Comparison of ENCODE assay signal across 25 cellular contexts in genomic region chr4:60657041-60657440, GRCh38.
DNase-seq lines count a peak whose midpoint lies in the region; ATAC-seq, FAIRE-seq and TF ChIP-seq lines count a peak whose summit lies in the region.
"Had no signal": no experiment of that assay in that cellular context is flagged by ENCODE, and none has a peak within 500 bp of the region (broad histone marks: within the 10 kb centered on the region; RNA-seq: fewer than 3 reads in every experiment).

No MANE protein-coding gene starts in this region.

- POLR2A ChIA-PET in activated CD4-positive, alpha-beta T cell treated with anti-CD3 and anti-CD28 coated beads, Interleukin-2, amount 10 ng/mL, durations not matched to agents 7 days and 5 days (lab: Charles Lee) = no interaction called here

- peak overlapping the region; percentile 84 for H3K4me3 Mint-ChIP-seq in HFFc6
- no peak overlapping the region for H3K4me3 Mint-ChIP-seq in astrocyte (ENCODE audit: unreplicated experiment)
- H3K4me3 Mint-ChIP-seq in activated CD4-positive, alpha-beta T cell treated with anti-CD3 and anti-CD28 coated beads, Interleukin-2, amount 10 ng/mL, durations not matched to agents 7 days and 5 days = no peak overlapping the region
- H3K4me3 Mint-ChIP-seq: activated T-cell treated with anti-CD3 and anti-CD28 coated beads, Interleukin-2, amount 50 U/mL, for 72 hours; naive thymus-derived CD8-positive, alpha-beta T cell; stimulated activated naive B cell treated with anti-CD40 and anti-IgM and Interleukin-4, amounts not matched to agents 10 μg/mL and 1 μg/mL and 100 μg/mL, for 72 hours had no signal

- no peaks in the 10 kb centered on the region for H3K79me2 ChIP-seq in astrocyte (ENCODE audit: insufficient read depth, low read length)
- no peaks in the 10 kb centered on the region for H3K79me2 ChIP-seq in keratinocyte (ENCODE audit: control insufficient read depth, insufficient read depth, low read length)

- ATAC-seq in HG03108 (IDR thresholded peaks at IDR 0.05; ENCODE audit: unreplicated experiment) = no peak
- no peak for ATAC-seq in GM18511 (IDR thresholded peaks at IDR 0.05; ENCODE audit: unreplicated experiment)
- ATAC-seq: activated T-cell treated with anti-CD3 and anti-CD28 coated beads, Interleukin-2, amount 50 U/mL, for 72 hours; naive thymus-derived CD8-positive, alpha-beta T cell; pancreas; stimulated activated naive B cell treated with anti-CD40 and anti-IgM and Interleukin-4, amounts not matched to agents 10 μg/mL and 1 μg/mL and 100 μg/mL, for 72 hours had no signal

- H3K27ac ChIP-seq in astrocyte (ENCODE audit: low read depth, low read length) = no peak overlapping the region
- no peak overlapping the region for H3K27ac ChIP-seq in keratinocyte (ENCODE audit: control insufficient read depth, insufficient read depth, low read length)
- H3K27ac ChIP-seq: pancreas, uterus had no signal

- H3K4me1 Mint-ChIP-seq in HFFc6 (ENCODE audit: low read depth) (peaks cover 40% of the 10 kb centered on the region), astrocyte (ENCODE audit: low read depth, unreplicated experiment) (peaks cover 12% of the 10 kb centered on the region)
- H3K4me1 Mint-ChIP-seq in activated CD4-positive, alpha-beta T cell treated with anti-CD3 and anti-CD28 coated beads, Interleukin-2, amount 10 ng/mL, durations not matched to agents 7 days and 5 days = no peaks in the 10 kb centered on the region
- H3K4me1 Mint-ChIP-seq: stimulated activated naive B cell treated with anti-CD40 and anti-IgM and Interleukin-4, amounts not matched to agents 10 μg/mL and 1 μg/mL and 100 μg/mL, for 72 hours had no signal

- H3K36me3 ChIP-seq in astrocyte (ENCODE audit: insufficient read depth, low read length) = no peaks in the 10 kb centered on the region
- no peaks in the 10 kb centered on the region for H3K36me3 ChIP-seq in keratinocyte (ENCODE audit: control insufficient read depth in 2 of 2, extremely low read depth in 1 of 2, insufficient read depth in 2 of 2, low read length in 2 of 2)
- H3K36me3 ChIP-seq: pancreas, uterus had no signal

- no peak overlapping the region for H3K4me3 ChIP-seq in AG10803 (ENCODE audit: low read length)
- H3K4me3 ChIP-seq in astrocyte (ENCODE audit: insufficient read depth, low read depth, low read length) = no peak overlapping the region
- no peak overlapping the region for H3K4me3 ChIP-seq in keratinocyte (ENCODE audit: control insufficient read depth in 2 of 3, extremely low read depth in 1 of 3, insufficient read depth in 2 of 3, low read depth in 1 of 3, low read length in 3 of 3)
- H3K4me3 ChIP-seq: pancreas, uterus had no signal

- H3K9me3 Mint-ChIP-seq in HFFc6 (no peaks in the 10 kb centered on the region), astrocyte (ENCODE audit: unreplicated experiment) (no peaks in the 10 kb centered on the region)
- peaks cover 3% of the 10 kb centered on the region for H3K9me3 Mint-ChIP-seq in activated CD4-positive, alpha-beta T cell treated with anti-CD3 and anti-CD28 coated beads, Interleukin-2, amount 10 ng/mL, durations not matched to agents 7 days and 5 days

- dilution Hi-C loops in keratinocyte (cut with MboI; ENCODE audit: extremely low pct_ligation_motif_present, low sequenced_read_pairs) = no loop called here

- FAIRE-seq in astrocyte (lab: Jason Lieb, UNC) = no peak
- no peak for FAIRE-seq in keratinocyte (lab: Jason Lieb, UNC)
- FAIRE-seq: GM12892, pancreas had no signal

- no peaks in the 10 kb centered on the region for H3K27me3 ChIP-seq in astrocyte (ENCODE audit: insufficient read depth, low read length)
- no peaks in the 10 kb centered on the region for H3K27me3 ChIP-seq in keratinocyte (ENCODE audit: control insufficient read depth, extremely low read depth, insufficient read depth, low read length)
- H3K27me3 ChIP-seq: pancreas, uterus had no signal

- H3K27ac Mint-ChIP-seq in HFFc6 = peak overlapping the region; percentile 87
- H3K27ac Mint-ChIP-seq in astrocyte (ENCODE audit: unreplicated experiment) = no peak overlapping the region
- no peak overlapping the region for H3K27ac Mint-ChIP-seq in activated CD4-positive, alpha-beta T cell treated with anti-CD3 and anti-CD28 coated beads, Interleukin-2, amount 10 ng/mL, durations not matched to agents 7 days and 5 days
- H3K27ac Mint-ChIP-seq: activated T-cell treated with anti-CD3 and anti-CD28 coated beads, Interleukin-2, amount 50 U/mL, for 72 hours; naive thymus-derived CD8-positive, alpha-beta T cell; stimulated activated naive B cell treated with anti-CD40 and anti-IgM and Interleukin-4, amounts not matched to agents 10 μg/mL and 1 μg/mL and 100 μg/mL, for 72 hours had no signal

- H2AFZ ChIP-seq in astrocyte (ENCODE audit: low read depth, low read length) (peak overlapping the region; percentile 47), keratinocyte (ENCODE audit: control insufficient read depth, low read length) (peak overlapping the region; percentile 71)

- CTCF ChIA-PET in activated CD4-positive, alpha-beta T cell treated with anti-CD3 and anti-CD28 coated beads, Interleukin-2, amount 10 ng/mL, durations not matched to agents 7 days and 5 days (lab: Charles Lee) = no interaction called here

- no peak overlapping the region for H3K9ac ChIP-seq in astrocyte (ENCODE audit: low read length)
- H3K9ac ChIP-seq in keratinocyte (ENCODE audit: control insufficient read depth, extremely low read depth, insufficient read depth, low read length) = no peak overlapping the region

- H4K20me1 ChIP-seq in astrocyte (ENCODE audit: insufficient read depth, low read length) = no peaks in the 10 kb centered on the region
- no peaks in the 10 kb centered on the region for H4K20me1 ChIP-seq in keratinocyte (ENCODE audit: control insufficient read depth, extremely low read depth, insufficient read depth, low read length)

- H3K27me3 Mint-ChIP-seq in HFFc6 (ENCODE audit: insufficient read depth) (no peaks in the 10 kb centered on the region), astrocyte (ENCODE audit: low read depth, unreplicated experiment) (no peaks in the 10 kb centered on the region)
- no peaks in the 10 kb centered on the region for H3K27me3 Mint-ChIP-seq in activated CD4-positive, alpha-beta T cell treated with anti-CD3 and anti-CD28 coated beads, Interleukin-2, amount 10 ng/mL, durations not matched to agents 7 days and 5 days
- H3K27me3 Mint-ChIP-seq: naive thymus-derived CD8-positive, alpha-beta T cell; stimulated activated naive B cell treated with anti-CD40 and anti-IgM and Interleukin-4, amounts not matched to agents 10 μg/mL and 1 μg/mL and 100 μg/mL, for 72 hours had no signal

- no peak for TF ChIP-seq CTCF in AG10803 (conservative IDR thresholded peaks at IDR 0.05; ENCODE audit: low read length)
- TF ChIP-seq CTCF in HFFc6 (IDR thresholded peaks at IDR 0.05) = no peak
- no peak for TF ChIP-seq CTCF in astrocyte (IDR thresholded peaks at IDR 0.05; ENCODE audit: insufficient read depth, low read depth, low read length)
- TF ChIP-seq CTCF in keratinocyte (optimal IDR thresholded peaks at IDR 0.05 in 1 of 3, IDR thresholded peaks at IDR 0.05 in 1 of 3, conservative IDR thresholded peaks at IDR 0.05 in 1 of 3; ENCODE audit: extremely low read depth in 1 of 3, insufficient read depth in 2 of 3, low read length in 3 of 3) = no peak

- H3K9me3 ChIP-seq in astrocyte (ENCODE audit: insufficient read depth, low read depth, low read length) (no peaks in the 10 kb centered on the region), keratinocyte (ENCODE audit: control insufficient read depth, low read depth, low read length) (no peaks in the 10 kb centered on the region)
- H3K9me3 ChIP-seq: pancreas, uterus had no signal

- H3K9me1 ChIP-seq in keratinocyte (ENCODE audit: control insufficient read depth, extremely low read depth, insufficient read depth, low read length) = no peaks in the 10 kb centered on the region

- H3K36me3 Mint-ChIP-seq in HFFc6 (ENCODE audit: low read depth) (peaks cover 4% of the 10 kb centered on the region; the same call in 1 of the 2 replicates), astrocyte (ENCODE audit: low read depth, unreplicated experiment) (no peaks in the 10 kb centered on the region)
- H3K36me3 Mint-ChIP-seq in activated CD4-positive, alpha-beta T cell treated with anti-CD3 and anti-CD28 coated beads, Interleukin-2, amount 10 ng/mL, durations not matched to agents 7 days and 5 days (ENCODE audit: low read depth) = no peaks in the 10 kb centered on the region
- H3K36me3 Mint-ChIP-seq: stimulated activated naive B cell treated with anti-CD40 and anti-IgM and Interleukin-4, amounts not matched to agents 10 μg/mL and 1 μg/mL and 100 μg/mL, for 72 hours had no signal

- H3K4me2 ChIP-seq in astrocyte (ENCODE audit: low read length) (no peak overlapping the region), keratinocyte (ENCODE audit: control insufficient read depth, extremely low read depth, insufficient read depth, low read depth, low read length) (no peak overlapping the region)

- H3K4me1 ChIP-seq in astrocyte (ENCODE audit: insufficient read depth, low read length) (no peaks in the 10 kb centered on the region), keratinocyte (ENCODE audit: control insufficient read depth, extremely low read depth, insufficient read depth, low read length) (peaks cover 5% of the 10 kb centered on the region)
- H3K4me1 ChIP-seq: pancreas, uterus had no signal

- DNase-seq in AG10803 (ENCODE audit: low read depth) (peak; percentile 15), HFFc6 (no peak), astrocyte (ENCODE audit: low read depth) (no peak), keratinocyte (ENCODE audit: low read depth, low spot score) (no peak)
- DNase-seq in activated CD8-positive, alpha-beta memory T cell treated with anti-CD3 and anti-CD28 coated beads, Interleukin-2, amount 50 U/mL, for 48 hours = no peak
- DNase-seq in activated CD4-positive, alpha-beta T cell treated with anti-CD3 and anti-CD28 coated beads, Interleukin-2, amount 10 ng/mL, durations not matched to agents 7 days and 5 days = no peak
- DNase-seq: ACHN; activated CD4-positive, alpha-beta T cell treated with anti-CD3 and anti-CD28 coated beads for 4 hours; activated naive CD4-positive, alpha-beta T cell treated with Interleukin-2 at 50 U/mL for 16 hours; activated T-cell treated with anti-CD3 and anti-CD28 coated beads, Interleukin-2, amount 50 U/mL, for 72 hours; C1 segment of cervical spinal cord; cortex of kidney; KG1; naive thymus-derived CD8-positive, alpha-beta T cell; NCI-H1694 treated with DMSO at 0.1 percent for 48 hours; NCI-H526 treated with DMSO at 0.1 percent for 48 hours; pancreas; RPMI8226; stimulated activated CD4-positive, alpha-beta T cell treated with anti-CD3 and anti-CD28 coated beads, Interleukin-4, amount 100 ng/mL, for 24 hours; stimulated activated naive B cell treated with anti-CD40 and anti-IgM and Interleukin-4, amounts not matched to agents 10 μg/mL and 1 μg/mL and 100 μg/mL, for 72 hours; T-helper 2 cell; uterus had no signal
